ENCODE assay signal across 1 cellular context in the genomic region with DNA sequence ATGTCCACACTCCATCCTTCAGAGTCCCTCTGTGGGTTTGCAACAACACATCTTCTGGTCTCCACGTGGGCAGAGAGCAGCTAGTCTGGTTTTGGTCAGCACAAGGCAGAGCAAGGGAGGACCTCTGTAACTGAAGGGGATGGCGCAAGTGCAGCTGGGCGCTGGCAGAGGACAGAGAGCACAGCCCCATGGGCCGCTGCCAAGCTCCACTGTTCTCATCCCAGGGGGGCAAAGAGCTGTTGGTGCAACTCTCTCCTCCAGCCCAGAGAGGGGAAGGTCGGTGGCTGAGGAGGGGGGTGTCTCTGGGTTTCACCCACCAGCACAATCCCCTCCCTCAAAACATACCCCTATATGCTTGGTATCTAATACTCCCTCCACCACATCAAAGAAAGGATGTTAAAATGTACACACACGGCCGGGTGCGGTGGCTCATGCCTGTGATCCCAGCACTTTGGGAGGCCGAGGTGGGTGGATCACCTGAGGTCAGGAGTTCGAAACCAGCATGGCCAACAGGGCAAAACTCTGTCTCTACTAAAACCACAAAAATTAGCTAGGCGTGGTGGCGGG.
A peak's percentile ranks its signal among the peaks of the same experiment; 100 is the strongest.
TF ChIP-seq lines count a peak whose summit lies in the region.

No MANE protein-coding gene starts in this region.

TF ChIP-seq in HepG2, 621 proteins besides CTCF, POLR2A, EP300 and RAD21 (continued from another document and continues in another):
- TF ChIP-seq ZNF550 (CRISPR knock-in tag; IDR thresholded peaks at IDR 0.05; ENCODE audit: borderline replicate concordance) (no peak), KDM6A (CRISPR knock-in tag; IDR thresholded peaks at IDR 0.05; ENCODE audit: low read depth) (no peak), REST (IDR thresholded peaks at IDR 0.05; ENCODE audit: borderline replicate concordance in 1 of 2, low read depth in 1 of 2, low read length in 2 of 2) (no peak), ZNF512 (CRISPR knock-in tag; IDR thresholded peaks at IDR 0.05) (0 out of 2 replicates have a peak, but pooled peaks have one; percentile 57), PHF21A (CRISPR knock-in tag; IDR thresholded peaks at IDR 0.05) (0 out of 2 replicates have a peak, but pooled peaks have one; percentile 14), JDP2 (CRISPR knock-in tag; IDR thresholded peaks at IDR 0.05; ENCODE audit: borderline replicate concordance) (no peak), KMT2B (CRISPR knock-in tag; IDR thresholded peaks at IDR 0.05) (no peak), NBN (conservative IDR thresholded peaks at IDR 0.05) (no peak), KDM5A (IDR thresholded peaks at IDR 0.05; ENCODE audit: borderline replicate concordance, low read length) (no peak), SIN3B (IDR thresholded peaks at IDR 0.05; ENCODE audit: low read length) (no peak), CSRNP2 (CRISPR knock-in tag; conservative IDR thresholded peaks at IDR 0.05; ENCODE audit: low read depth) (no peak), GPN1 (CRISPR knock-in tag; IDR thresholded peaks at IDR 0.05; ENCODE audit: borderline replicate concordance) (no peak), NFATC3 (CRISPR knock-in tag; IDR thresholded peaks at IDR 0.05) (no peak), ZNF205 (CRISPR knock-in tag; IDR thresholded peaks at IDR 0.05) (0 out of 2 replicates have a peak, but pooled peaks have one; percentile 45), ATAD3A (CRISPR knock-in tag; IDR thresholded peaks at IDR 0.05) (no peak), PITX1 (CRISPR knock-in tag; IDR thresholded peaks at IDR 0.05) (no peak), SOX6 (IDR thresholded peaks at IDR 0.05) (no peak), SOX6 (CRISPR knock-in tag; IDR thresholded peaks at IDR 0.05) (peak; percentile 48), ZC3H4 (CRISPR knock-in tag; IDR thresholded peaks at IDR 0.05; ENCODE audit: borderline replicate concordance) (no peak; the same call in 1 of the 2 replicates), ATM (IDR thresholded peaks at IDR 0.05; ENCODE audit: borderline replicate concordance) (no peak), SNRNP70 (IDR thresholded peaks at IDR 0.05; ENCODE audit: low read depth, low read length) (no peak), GTF3A (CRISPR knock-in tag; conservative IDR thresholded peaks at IDR 0.05) (no peak), KAT7 (CRISPR knock-in tag; IDR thresholded peaks at IDR 0.05; ENCODE audit: borderline replicate concordance) (no peak; the same call in 1 of the 2 replicates), ZNF224 (CRISPR knock-in tag; IDR thresholded peaks at IDR 0.05) (no peak), FOXC1 (CRISPR knock-in tag; IDR thresholded peaks at IDR 0.05; ENCODE audit: borderline replicate concordance) (0 out of 2 replicates have a peak, but pooled peaks have one; percentile 50), YY1 (IDR thresholded peaks at IDR 0.05; ENCODE audit: insufficient read depth, insufficient replicate concordance, low read depth, low read length) (no peak), ZNF577 (CRISPR knock-in tag; IDR thresholded peaks at IDR 0.05; ENCODE audit: borderline replicate concordance, low read depth) (no peak), ZNF431 (CRISPR knock-in tag; IDR thresholded peaks at IDR 0.05; ENCODE audit: borderline replicate concordance, low read depth) (0 out of 2 replicates have a peak, but pooled peaks have one; percentile 17), GZF1 (CRISPR knock-in tag; IDR thresholded peaks at IDR 0.05) (no peak), NFRKB (IDR thresholded peaks at IDR 0.05) (no peak), ZNF552 (CRISPR knock-in tag; IDR thresholded peaks at IDR 0.05; ENCODE audit: borderline replicate concordance) (no peak), ZNF253 (CRISPR knock-in tag; IDR thresholded peaks at IDR 0.05; ENCODE audit: borderline replicate concordance) (no peak), ZNF430 (CRISPR knock-in tag; IDR thresholded peaks at IDR 0.05) (no peak), GABPA (IDR thresholded peaks at IDR 0.05; ENCODE audit: low read depth, low read length) (no peak), GABPA (CRISPR knock-in tag; IDR thresholded peaks at IDR 0.05; ENCODE audit: low read depth) (no peak), ETV6 (CRISPR knock-in tag; conservative IDR thresholded peaks at IDR 0.05) (no peak), SALL1 (CRISPR knock-in tag; IDR thresholded peaks at IDR 0.05) (peak; percentile 78)
- TF ChIP-seq, protein P1, sequence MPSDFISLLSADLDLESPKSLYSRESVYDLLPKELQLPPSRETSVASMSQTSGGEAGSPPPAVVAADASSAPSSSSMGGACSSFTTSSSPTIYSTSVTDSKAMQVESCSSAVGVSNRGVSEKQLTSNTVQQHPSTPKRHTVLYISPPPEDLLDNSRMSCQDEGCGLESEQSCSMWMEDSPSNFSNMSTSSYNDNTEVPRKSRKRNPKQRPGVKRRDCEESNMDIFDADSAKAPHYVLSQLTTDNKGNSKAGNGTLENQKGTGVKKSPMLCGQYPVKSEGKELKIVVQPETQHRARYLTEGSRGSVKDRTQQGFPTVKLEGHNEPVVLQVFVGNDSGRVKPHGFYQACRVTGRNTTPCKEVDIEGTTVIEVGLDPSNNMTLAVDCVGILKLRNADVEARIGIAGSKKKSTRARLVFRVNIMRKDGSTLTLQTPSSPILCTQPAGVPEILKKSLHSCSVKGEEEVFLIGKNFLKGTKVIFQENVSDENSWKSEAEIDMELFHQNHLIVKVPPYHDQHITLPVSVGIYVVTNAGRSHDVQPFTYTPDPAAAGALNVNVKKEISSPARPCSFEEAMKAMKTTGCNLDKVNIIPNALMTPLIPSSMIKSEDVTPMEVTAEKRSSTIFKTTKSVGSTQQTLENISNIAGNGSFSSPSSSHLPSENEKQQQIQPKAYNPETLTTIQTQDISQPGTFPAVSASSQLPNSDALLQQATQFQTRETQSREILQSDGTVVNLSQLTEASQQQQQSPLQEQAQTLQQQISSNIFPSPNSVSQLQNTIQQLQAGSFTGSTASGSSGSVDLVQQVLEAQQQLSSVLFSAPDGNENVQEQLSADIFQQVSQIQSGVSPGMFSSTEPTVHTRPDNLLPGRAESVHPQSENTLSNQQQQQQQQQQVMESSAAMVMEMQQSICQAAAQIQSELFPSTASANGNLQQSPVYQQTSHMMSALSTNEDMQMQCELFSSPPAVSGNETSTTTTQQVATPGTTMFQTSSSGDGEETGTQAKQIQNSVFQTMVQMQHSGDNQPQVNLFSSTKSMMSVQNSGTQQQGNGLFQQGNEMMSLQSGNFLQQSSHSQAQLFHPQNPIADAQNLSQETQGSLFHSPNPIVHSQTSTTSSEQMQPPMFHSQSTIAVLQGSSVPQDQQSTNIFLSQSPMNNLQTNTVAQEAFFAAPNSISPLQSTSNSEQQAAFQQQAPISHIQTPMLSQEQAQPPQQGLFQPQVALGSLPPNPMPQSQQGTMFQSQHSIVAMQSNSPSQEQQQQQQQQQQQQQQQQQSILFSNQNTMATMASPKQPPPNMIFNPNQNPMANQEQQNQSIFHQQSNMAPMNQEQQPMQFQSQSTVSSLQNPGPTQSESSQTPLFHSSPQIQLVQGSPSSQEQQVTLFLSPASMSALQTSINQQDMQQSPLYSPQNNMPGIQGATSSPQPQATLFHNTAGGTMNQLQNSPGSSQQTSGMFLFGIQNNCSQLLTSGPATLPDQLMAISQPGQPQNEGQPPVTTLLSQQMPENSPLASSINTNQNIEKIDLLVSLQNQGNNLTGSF (CRISPR knock-in tag; IDR thresholded peaks at IDR 0.05): no peak
- TF ChIP-seq, protein P2, sequence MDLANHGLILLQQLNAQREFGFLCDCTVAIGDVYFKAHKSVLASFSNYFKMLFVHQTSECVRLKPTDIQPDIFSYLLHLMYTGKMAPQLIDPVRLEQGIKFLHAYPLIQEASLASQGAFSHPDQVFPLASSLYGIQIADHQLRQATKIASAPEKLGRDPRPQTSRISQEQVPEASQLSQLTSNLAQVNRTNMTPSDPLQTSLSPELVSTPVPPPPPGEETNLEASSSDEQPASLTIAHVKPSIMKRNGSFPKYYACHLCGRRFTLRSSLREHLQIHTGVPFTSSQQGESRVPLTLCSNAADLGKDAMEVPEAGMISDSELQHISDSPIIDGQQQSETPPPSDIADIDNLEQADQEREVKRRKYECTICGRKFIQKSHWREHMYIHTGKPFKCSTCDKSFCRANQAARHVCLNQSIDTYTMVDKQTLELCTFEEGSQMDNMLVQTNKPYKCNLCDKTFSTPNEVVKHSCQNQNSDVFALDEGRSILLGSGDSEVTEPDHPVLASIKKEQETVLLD (CRISPR knock-in tag; IDR thresholded peaks at IDR 0.05; ENCODE audit: low read depth): no peak
- TF ChIP-seq, protein P3, sequence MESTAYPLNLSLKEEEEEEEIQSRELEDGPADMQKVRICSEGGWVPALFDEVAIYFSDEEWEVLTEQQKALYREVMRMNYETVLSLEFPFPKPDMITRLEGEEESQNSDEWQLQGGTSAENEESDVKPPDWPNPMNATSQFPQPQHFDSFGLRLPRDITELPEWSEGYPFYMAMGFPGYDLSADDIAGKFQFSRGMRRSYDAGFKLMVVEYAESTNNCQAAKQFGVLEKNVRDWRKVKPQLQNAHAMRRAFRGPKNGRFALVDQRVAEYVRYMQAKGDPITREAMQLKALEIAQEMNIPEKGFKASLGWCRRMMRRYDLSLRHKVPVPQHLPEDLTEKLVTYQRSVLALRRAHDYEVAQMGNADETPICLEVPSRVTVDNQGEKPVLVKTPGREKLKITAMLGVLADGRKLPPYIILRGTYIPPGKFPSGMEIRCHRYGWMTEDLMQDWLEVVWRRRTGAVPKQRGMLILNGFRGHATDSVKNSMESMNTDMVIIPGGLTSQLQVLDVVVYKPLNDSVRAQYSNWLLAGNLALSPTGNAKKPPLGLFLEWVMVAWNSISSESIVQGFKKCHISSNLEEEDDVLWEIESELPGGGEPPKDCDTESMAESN (CRISPR knock-in tag; conservative IDR thresholded peaks at IDR 0.05): no peak
- TF ChIP-seq, protein P4, sequence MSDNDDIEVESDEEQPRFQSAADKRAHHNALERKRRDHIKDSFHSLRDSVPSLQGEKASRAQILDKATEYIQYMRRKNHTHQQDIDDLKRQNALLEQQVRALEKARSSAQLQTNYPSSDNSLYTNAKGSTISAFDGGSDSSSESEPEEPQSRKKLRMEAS (IDR thresholded peaks at IDR 0.05): no peak
- TF ChIP-seq, protein P5, sequence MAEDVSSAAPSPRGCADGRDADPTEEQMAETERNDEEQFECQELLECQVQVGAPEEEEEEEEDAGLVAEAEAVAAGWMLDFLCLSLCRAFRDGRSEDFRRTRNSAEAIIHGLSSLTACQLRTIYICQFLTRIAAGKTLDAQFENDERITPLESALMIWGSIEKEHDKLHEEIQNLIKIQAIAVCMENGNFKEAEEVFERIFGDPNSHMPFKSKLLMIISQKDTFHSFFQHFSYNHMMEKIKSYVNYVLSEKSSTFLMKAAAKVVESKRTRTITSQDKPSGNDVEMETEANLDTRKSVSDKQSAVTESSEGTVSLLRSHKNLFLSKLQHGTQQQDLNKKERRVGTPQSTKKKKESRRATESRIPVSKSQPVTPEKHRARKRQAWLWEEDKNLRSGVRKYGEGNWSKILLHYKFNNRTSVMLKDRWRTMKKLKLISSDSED (CRISPR knock-in tag; IDR thresholded peaks at IDR 0.05): no peak
- TF ChIP-seq, protein P6, sequence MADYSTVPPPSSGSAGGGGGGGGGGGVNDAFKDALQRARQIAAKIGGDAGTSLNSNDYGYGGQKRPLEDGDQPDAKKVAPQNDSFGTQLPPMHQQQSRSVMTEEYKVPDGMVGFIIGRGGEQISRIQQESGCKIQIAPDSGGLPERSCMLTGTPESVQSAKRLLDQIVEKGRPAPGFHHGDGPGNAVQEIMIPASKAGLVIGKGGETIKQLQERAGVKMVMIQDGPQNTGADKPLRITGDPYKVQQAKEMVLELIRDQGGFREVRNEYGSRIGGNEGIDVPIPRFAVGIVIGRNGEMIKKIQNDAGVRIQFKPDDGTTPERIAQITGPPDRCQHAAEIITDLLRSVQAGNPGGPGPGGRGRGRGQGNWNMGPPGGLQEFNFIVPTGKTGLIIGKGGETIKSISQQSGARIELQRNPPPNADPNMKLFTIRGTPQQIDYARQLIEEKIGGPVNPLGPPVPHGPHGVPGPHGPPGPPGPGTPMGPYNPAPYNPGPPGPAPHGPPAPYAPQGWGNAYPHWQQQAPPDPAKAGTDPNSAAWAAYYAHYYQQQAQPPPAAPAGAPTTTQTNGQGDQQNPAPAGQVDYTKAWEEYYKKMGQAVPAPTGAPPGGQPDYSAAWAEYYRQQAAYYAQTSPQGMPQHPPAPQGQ (CRISPR knock-in tag; IDR thresholded peaks at IDR 0.05; ENCODE audit: borderline replicate concordance): no peak
